ENCODE assay signal across 9 cellular contexts in the genomic region with DNA sequence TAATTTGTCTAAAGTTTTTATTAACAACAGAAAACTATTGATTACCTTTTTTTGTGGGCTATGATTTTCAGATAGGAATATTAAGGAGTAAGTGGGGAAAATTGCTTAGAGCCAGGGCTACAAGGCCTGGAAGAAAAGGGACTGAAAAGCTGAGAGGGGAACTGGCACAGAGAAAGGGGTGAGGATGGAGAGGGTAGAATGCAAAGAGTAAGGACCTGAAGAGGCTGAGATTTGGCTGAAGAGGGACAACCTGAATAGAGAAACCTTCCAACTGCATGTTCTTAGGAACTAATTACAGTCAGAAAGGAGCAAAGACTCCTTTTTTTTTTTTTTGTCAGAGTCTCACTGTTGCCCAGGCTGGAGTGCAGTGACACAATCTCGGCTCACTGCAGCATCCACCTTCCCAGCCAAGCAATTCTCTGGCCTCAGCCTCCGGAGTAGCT. TPM values are rescaled to one million over a fixed set of nuclear protein-coding genes. Genes with fewer than 3 reads are reported as not detected.
A peak's percentile ranks its signal among the peaks of the same experiment; 100 is the strongest.
DNase-seq lines count a peak whose midpoint lies in the region; ATAC-seq and TF ChIP-seq lines count a peak whose summit lies in the region.
"Had no signal": no experiment of that assay in that cellular context is flagged by ENCODE, and none has a peak within 500 bp of the region (broad histone marks: within the 10 kb centered on the region; RNA-seq: fewer than 3 reads in every experiment).

No MANE protein-coding gene starts in this region.

- no peak for ATAC-seq in esophagus mucosa

- peak overlapping the region; percentile 100 for H3K4me3 ChIP-seq in GM08714 (ENCODE audit: low read length)
- H3K4me3 ChIP-seq in esophagus muscularis mucosa: peak overlapping the region; percentile 42 to 62 (median 57)
- peak overlapping the region; percentile 77 for H3K4me3 ChIP-seq in rectal smooth muscle tissue (ENCODE audit: low read length)

- 15% methylated on average over 2 of the region's 2 CpGs for WGBS in esophagus muscularis mucosa

- H3K36me3 ChIP-seq in esophagus muscularis mucosa: peaks cover 0 to 4% (median 0%) of the 10 kb centered on the region in 4 donors
- H3K36me3 ChIP-seq in rectal smooth muscle tissue (ENCODE audit: control insufficient read depth, insufficient read depth, low read length): no peaks in the 10 kb centered on the region

- intact Hi-C loops in esophagus muscularis mucosa (cut with DNase I) (loop anchor here (5.0 kb wide), 1 partner anchor 52 kb away; no protein-coding TSS in a partner anchor), posterior vena cava (cut with DNase I) (loop anchor here in 1 of 2 donors (10.0 kb wide), 1 partner anchor 50 kb away; no protein-coding TSS in a partner anchor)

- H3K4me1 ChIP-seq in esophagus muscularis mucosa: peaks cover 15 to 26% (median 22%) of the 10 kb centered on the region in 4 donors
- peaks cover 3% of the 10 kb centered on the region for H3K4me1 ChIP-seq in rectal smooth muscle tissue (ENCODE audit: control insufficient read depth, insufficient read depth, low read length)

- H3K27me3 ChIP-seq in esophagus muscularis mucosa (no peaks in the 10 kb centered on the region), rectal smooth muscle tissue (ENCODE audit: control insufficient read depth, insufficient read depth, low read length) (no peaks in the 10 kb centered on the region)

- DNase-seq in RKO (ENCODE audit: low spot score) (peak; percentile 14), esophagus muscularis mucosa (ENCODE audit: extremely low spot score) (no peak), amniotic stem cell (lab: John Stamatoyannopoulos, UW) (no peak), NCI-H2081 treated with DMSO at 0.1 percent for 48 hours (lab: John Stamatoyannopoulos, UW) (no peak), posterior vena cava (ENCODE audit: low spot score) (no peak)

- no peak for TF ChIP-seq EP300 in esophagus muscularis mucosa (IDR thresholded peaks at IDR 0.05)

- TF ChIP-seq CTCF in esophagus muscularis mucosa (IDR thresholded peaks at IDR 0.05): no peak

- no peak for TF ChIP-seq POLR2A in esophagus muscularis mucosa (IDR thresholded peaks at IDR 0.05; ENCODE audit: low read depth)

- H3K9ac ChIP-seq in rectal smooth muscle tissue (ENCODE audit: low read length): peak overlapping the region; percentile 80

- H3K9me3 ChIP-seq in esophagus muscularis mucosa: no peaks in the 10 kb centered on the region

- H3K27ac ChIP-seq in esophagus muscularis mucosa (replicated peaks in 1 of 4): peak overlapping the region; percentile 89 to 94 (median 89)
- peak overlapping the region; percentile 98 for H3K27ac ChIP-seq in rectal smooth muscle tissue (ENCODE audit: low read depth, low read length)

RNA-seq across cellular contexts. Expression of gene BTN2A1, which starts 16.7 kb away (rescaled TPM):
- total RNA-seq in esophagus muscularis mucosa (10 to 100 TPM; 17.9 to 22.9 (median 21.4) TPM), esophagus mucosa (8.1 TPM), posterior vena cava (10 to 100 TPM; 26.2 to 30.0 TPM)

RNA-seq across cellular contexts. Expression of gene BTN1A1, which starts 25.6 kb away (rescaled TPM):
- total RNA-seq in esophagus muscularis mucosa (not detected), esophagus mucosa (not detected), posterior vena cava (not detected)
- total RNA-seq: left cardiac atrium had no signal

RNA-seq across cellular contexts. Expression of gene BTN3A3, which starts 34.2 kb away (rescaled TPM):
- total RNA-seq in esophagus muscularis mucosa (10 to 100 TPM in 1 of 4 donors, 1 to 10 TPM in 3; 5.0 to 10.2 (median 7.1) TPM), esophagus mucosa (4.2 TPM), posterior vena cava (10 to 100 TPM; 11.1 to 16.3 TPM)
